26 cellular contexts compared by ENCODE assay signal in genomic region chr14:50026396-50026795, GRCh38.
"Had no signal": no experiment of that assay in that cellular context is flagged by ENCODE, and none has a peak within 500 bp of the region (broad histone marks: within the 10 kb centered on the region; RNA-seq: fewer than 3 reads in every experiment).

No MANE protein-coding gene starts in this region.

- H3K4me3 ChIP-seq: ascending aorta, coronary artery, dorsolateral prefrontal cortex, esophagus muscularis mucosa, gastroesophageal sphincter had no signal

- H3K4me1 Mint-ChIP-seq: endodermal cell had no signal

- H3K27ac Mint-ChIP-seq: activated CD4-positive, alpha-beta memory T cell treated with anti-CD3 and anti-CD28 coated beads, Interleukin-2, amount 10 ng/mL, durations not matched to agents 7 days and 5 days; activated CD4-positive, alpha-beta T cell treated with anti-CD3 and anti-CD28 coated beads for 36 hours; activated CD4-positive, alpha-beta T cell treated with anti-CD3 and anti-CD28 coated beads, Interleukin-2, amount 10 ng/mL, durations not matched to agents 24 days and 14 days; activated CD8-positive, alpha-beta memory T cell treated with anti-CD3 and anti-CD28 coated beads, Interleukin-2, amount 10 ng/mL, durations not matched to agents 7 days and 5 days; activated naive CD4-positive, alpha-beta T cell treated with anti-CD3 and anti-CD28 coated beads, Interleukin-2, amount 10 ng/mL, durations not matched to agents 7 days and 5 days; activated naive CD8-positive, alpha-beta T cell treated with anti-CD3 and anti-CD28 coated beads, Interleukin-2, amount 10 ng/mL, durations not matched to agents 7 days and 5 days; activated T-helper 1 cell treated with anti-CD3 and anti-CD28 coated beads, Interleukin-12 subunit alpha, Interleukin-12 subunit beta, Interleukin-2, Interleukin-4 antibody, amounts not matched to agents 30 ng/mL and 10 ng/mL and 1 ng/mL, durations not matched to agents 14 hours and 24 hours and 36 hours; brain; endodermal cell had no signal

- H3K27me3 ChIP-seq: ascending aorta, dorsolateral prefrontal cortex, esophagus muscularis mucosa, foreskin keratinocyte, gastroesophageal sphincter had no signal

- H3K36me3 ChIP-seq: ascending aorta, esophagus muscularis mucosa, gastroesophageal sphincter had no signal

- H3K27me3 Mint-ChIP-seq: activated CD4-positive, alpha-beta memory T cell treated with anti-CD3 and anti-CD28 coated beads, Interleukin-2, amount 10 ng/mL, durations not matched to agents 7 days and 5 days; activated CD4-positive, alpha-beta T cell treated with anti-CD3 and anti-CD28 coated beads for 36 hours; activated CD4-positive, alpha-beta T cell treated with anti-CD3 and anti-CD28 coated beads, Interleukin-2, amount 10 ng/mL, durations not matched to agents 24 days and 14 days; activated CD8-positive, alpha-beta memory T cell treated with anti-CD3 and anti-CD28 coated beads, Interleukin-2, amount 10 ng/mL, durations not matched to agents 7 days and 5 days; activated naive CD4-positive, alpha-beta T cell treated with anti-CD3 and anti-CD28 coated beads, Interleukin-2, amount 10 ng/mL, durations not matched to agents 7 days and 5 days; activated naive CD8-positive, alpha-beta T cell treated with anti-CD3 and anti-CD28 coated beads, Interleukin-2, amount 10 ng/mL, durations not matched to agents 7 days and 5 days; central memory CD8-positive, alpha-beta T cell; dendritic cell treated with granulocyte-macrophage colony-stimulating factor and Interleukin-4, amounts not matched to agents 40 ng/mL and 50 ng/mL, for 4 days had no signal

- H3K4me3 Mint-ChIP-seq: activated CD4-positive, alpha-beta memory T cell treated with anti-CD3 and anti-CD28 coated beads, Interleukin-2, amount 10 ng/mL, durations not matched to agents 7 days and 5 days; activated CD4-positive, alpha-beta T cell treated with anti-CD3 and anti-CD28 coated beads for 36 hours; activated CD4-positive, alpha-beta T cell treated with anti-CD3 and anti-CD28 coated beads, Interleukin-2, amount 10 ng/mL, durations not matched to agents 24 days and 14 days; activated CD8-positive, alpha-beta memory T cell treated with anti-CD3 and anti-CD28 coated beads, Interleukin-2, amount 10 ng/mL, durations not matched to agents 7 days and 5 days; activated naive CD4-positive, alpha-beta T cell treated with anti-CD3 and anti-CD28 coated beads, Interleukin-2, amount 10 ng/mL, durations not matched to agents 7 days and 5 days; activated naive CD8-positive, alpha-beta T cell treated with anti-CD3 and anti-CD28 coated beads, Interleukin-2, amount 10 ng/mL, durations not matched to agents 7 days and 5 days; activated T-helper 1 cell treated with anti-CD3 and anti-CD28 coated beads, Interleukin-12 subunit alpha, Interleukin-12 subunit beta, Interleukin-2, Interleukin-4 antibody, amounts not matched to agents 30 ng/mL and 10 ng/mL and 1 ng/mL, durations not matched to agents 14 hours and 24 hours and 36 hours; brain; central memory CD8-positive, alpha-beta T cell; dendritic cell treated with granulocyte-macrophage colony-stimulating factor and Interleukin-4, amounts not matched to agents 40 ng/mL and 50 ng/mL, for 4 days; endodermal cell had no signal

- H3K9me3 ChIP-seq: ascending aorta had no signal

- DNase-seq: activated CD4-positive, alpha-beta memory T cell treated with anti-CD3 and anti-CD28 coated beads, Interleukin-2, amount 10 ng/mL, durations not matched to agents 7 days and 5 days; activated CD4-positive, alpha-beta T cell treated with anti-CD3 and anti-CD28 coated beads, Interleukin-2, amount 10 ng/mL, durations not matched to agents 24 days and 14 days; activated CD4-positive, alpha-beta T cell treated with anti-CD3 and anti-CD28 coated beads, Interleukin-2, amount 50 U/mL, for 4 hours; activated CD4-positive, CD25-positive, alpha-beta regulatory T cell; activated CD4-positive, CD25-positive, alpha-beta regulatory T cell treated with anti-CD3 and anti-CD28 coated beads, Interleukin-2, amount 50 U/mL, for 72 hours; activated CD8-positive, alpha-beta memory T cell treated with anti-CD3 and anti-CD28 coated beads, Interleukin-2, amount 10 ng/mL, durations not matched to agents 7 days and 5 days; activated CD8-positive, alpha-beta memory T cell treated with anti-CD3 and anti-CD28 coated beads, Interleukin-2, amount 50 U/mL, for 4 hours; activated gamma-delta T cell; activated naive CD4-positive, alpha-beta T cell; activated naive CD4-positive, alpha-beta T cell treated with anti-CD3 and anti-CD28 coated beads, Interleukin-2, amount 10 ng/mL, durations not matched to agents 7 days and 5 days; activated naive CD8-positive, alpha-beta T cell treated with anti-CD3 and anti-CD28 coated beads, Interleukin-2, amount 10 ng/mL, durations not matched to agents 7 days and 5 days; activated T-cell treated with anti-CD3 and anti-CD28 coated beads, Interleukin-2, amount 50 U/mL, for 1 hour; dorsolateral prefrontal cortex; effector memory CD4-positive, alpha-beta T cell; endodermal cell had no signal

- H3K27ac ChIP-seq: coronary artery, dorsolateral prefrontal cortex, esophagus muscularis mucosa, foreskin keratinocyte, gastroesophageal sphincter had no signal

- H3K36me3 Mint-ChIP-seq: brain had no signal

- ATAC-seq: activated CD4-positive, alpha-beta T cell treated with anti-CD3 and anti-CD28 coated beads for 36 hours; activated CD8-positive, alpha-beta memory T cell treated with anti-CD3 and anti-CD28 coated beads, Interleukin-2, amount 10 ng/mL, durations not matched to agents 7 days and 5 days; activated naive CD4-positive, alpha-beta T cell treated with anti-CD3 and anti-CD28 coated beads, Interleukin-2, amount 50 U/mL, for 72 hours; foreskin keratinocyte; gastroesophageal sphincter had no signal

- H3K9me3 Mint-ChIP-seq: central memory CD8-positive, alpha-beta T cell had no signal
